Comparison of ENCODE assay signal across 8 cellular contexts in the genomic region with DNA sequence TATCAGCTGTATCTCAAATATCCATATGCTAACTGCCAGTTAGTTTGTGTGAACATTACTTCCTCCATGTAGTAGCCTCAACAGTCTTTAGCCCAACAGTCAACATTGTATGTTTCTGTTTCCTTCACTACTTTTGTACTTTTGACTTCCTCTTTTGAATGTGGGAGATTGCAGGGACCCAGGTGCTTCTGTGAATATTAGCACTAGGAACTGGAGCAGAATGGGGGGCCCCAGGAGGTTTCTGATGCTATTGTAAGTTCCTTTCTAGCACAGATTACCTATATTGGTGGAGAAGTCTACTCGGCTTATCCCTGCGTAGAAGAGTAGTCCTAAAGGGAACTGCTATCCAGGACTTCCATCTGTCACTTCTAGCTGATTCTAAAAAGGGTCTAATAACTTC. TPM values are rescaled to one million over a fixed set of nuclear protein-coding genes. Genes with fewer than 3 reads are reported as not detected.
DNase-seq lines count a peak whose midpoint lies in the region; ATAC-seq and TF ChIP-seq lines count a peak whose summit lies in the region.

No MANE protein-coding gene starts in this region.

- H3K27ac ChIP-seq in Panc1 (ENCODE audit: low read length), result peak overlapping the region; percentile 99
- H3K27ac ChIP-seq in mucosa of rectum (ENCODE audit: low read depth in 2 of 2, low read length in 2 of 2), result peak overlapping the region; percentile 81 to 83
- no peak overlapping the region for H3K27ac ChIP-seq in left ventricle myocardium inferior (replicated peaks)

- DNase-seq in Panc1 (ENCODE audit: low read depth, low spot score) (no peak), left ventricle myocardium inferior (no peak), NCI-H1417 (lab: John Stamatoyannopoulos, UW) (no peak), OCI-M2 (lab: John Stamatoyannopoulos, UW; ENCODE audit: unreplicated experiment) (no peak)
- no peak for DNase-seq in central memory CD4-positive, alpha-beta T cell

- POLR2A ChIA-PET in Panc1 (lab: Charles Lee), result interaction anchor here (0.5 to 1.0 kb wide), 2 partner anchors 94 to 144 kb away, joined by 9 to 14 read pairs; no protein-coding TSS in a partner anchor

- in situ Hi-C loops in Panc1 (cut with HindIII; ENCODE audit: low pct_unique_long_range_greater_than_20kb, low sequenced_read_pairs), result no loop called here

- H3K4me1 ChIP-seq in Panc1 (ENCODE audit: control insufficient read depth, insufficient read depth, low read length), result peaks cover 48% of the 10 kb centered on the region
- H3K4me1 ChIP-seq in mucosa of rectum (ENCODE audit: control insufficient read depth in 2 of 2, insufficient read depth in 2 of 2, low read length in 2 of 2), result peaks cover 16 to 21% of the 10 kb centered on the region in 2 donors
- H3K4me1 ChIP-seq in left ventricle myocardium inferior, result peaks cover 17% of the 10 kb centered on the region

- TF ChIP-seq CTCF in Panc1 (IDR thresholded peaks at IDR 0.05) (no peak), left ventricle myocardium inferior (IDR thresholded peaks at IDR 0.05; ENCODE audit: borderline replicate concordance) (no peak)

- H3K9ac ChIP-seq in mucosa of rectum (ENCODE audit: low read depth in 1 of 2, low read length in 2 of 2), result peak overlapping the region; percentile 48 to 56

- BruUV-seq in Panc1 (replicated peaks; lab: Mats Ljungman, UMichigan), result no TSS peak

- ATAC-seq in GM18511 (IDR thresholded peaks at IDR 0.05; ENCODE audit: unreplicated experiment), result peak; percentile 39
- peak; percentile 29 for ATAC-seq in HG02610 (IDR thresholded peaks at IDR 0.05; ENCODE audit: unreplicated experiment)
- ATAC-seq in Panc1, result no peak

- peak overlapping the region; percentile 67 to 74 for H3K4me3 ChIP-seq in Panc1 (ENCODE audit: low read depth in 2 of 2, low read length in 2 of 2)
- H3K4me3 ChIP-seq in mucosa of rectum (ENCODE audit: low read length in 2 of 2), result peak overlapping the region; percentile 56 to 68
- no peak overlapping the region for H3K4me3 ChIP-seq in left ventricle myocardium inferior

- H3K9me3 ChIP-seq in Panc1 (ENCODE audit: control insufficient read depth, insufficient read depth, low read depth, low read length) (no peaks in the 10 kb centered on the region), mucosa of rectum (ENCODE audit: control insufficient read depth in 2 of 2, low read length in 2 of 2) (no peaks in the 10 kb centered on the region), left ventricle myocardium inferior (replicated peaks) (no peaks in the 10 kb centered on the region)

- CTCF ChIA-PET in Panc1 (lab: Charles Lee), result no interaction called here

- no peaks in the 10 kb centered on the region for H3K27me3 ChIP-seq in Panc1 (ENCODE audit: control insufficient read depth, insufficient read depth, low read length)
- no peaks in the 10 kb centered on the region for H3K27me3 ChIP-seq in mucosa of rectum (ENCODE audit: control insufficient read depth in 2 of 2, insufficient read depth in 2 of 2, low read length in 2 of 2)
- H3K27me3 ChIP-seq in left ventricle myocardium inferior (ENCODE audit: low read depth), result peaks cover 13% of the 10 kb centered on the region

- H3K36me3 ChIP-seq in Panc1 (ENCODE audit: control insufficient read depth, insufficient read depth, low read length) (no peaks in the 10 kb centered on the region; the same call in 1 of the 2 replicates), mucosa of rectum (ENCODE audit: control insufficient read depth in 2 of 2, insufficient read depth in 2 of 2, low read length in 2 of 2) (no peaks in the 10 kb centered on the region), left ventricle myocardium inferior (no peaks in the 10 kb centered on the region)

- intact Hi-C loops in Panc1 (cut with micrococcal nuclease; ENCODE audit: unreplicated experiment), result loop anchor here (1.0 kb wide), 1 partner anchor 145 kb away; no protein-coding TSS in a partner anchor
- intact Hi-C loops in left ventricle myocardium inferior (cut with micrococcal nuclease), result no loop called here

RNA-seq across cellular contexts. Expression of gene PLAC8, which starts 2.3 kb away (rescaled TPM):
- total RNA-seq in Panc1 (2021; ENCODE audit: unreplicated experiment) (154 TPM), left ventricle myocardium inferior (1.5 TPM)
- 87.6 TPM for polyA plus RNA-seq in Panc1 (2012; ENCODE audit: insufficient read length)

Comparison
In these comparisons a context has a peak if more than half of its experiments do, and no peak if none do; other contexts are left out.
1. RNA of gene PLAC8, which starts 2.3 kb away (total RNA-seq): 154 TPM in Panc1 (single experiment); 1.5 TPM in left ventricle myocardium inferior (single experiment); every median in the first group is over 10 times any median in the second.